Comparison of ENCODE assay signal across 14 cellular contexts in the genomic region with DNA sequence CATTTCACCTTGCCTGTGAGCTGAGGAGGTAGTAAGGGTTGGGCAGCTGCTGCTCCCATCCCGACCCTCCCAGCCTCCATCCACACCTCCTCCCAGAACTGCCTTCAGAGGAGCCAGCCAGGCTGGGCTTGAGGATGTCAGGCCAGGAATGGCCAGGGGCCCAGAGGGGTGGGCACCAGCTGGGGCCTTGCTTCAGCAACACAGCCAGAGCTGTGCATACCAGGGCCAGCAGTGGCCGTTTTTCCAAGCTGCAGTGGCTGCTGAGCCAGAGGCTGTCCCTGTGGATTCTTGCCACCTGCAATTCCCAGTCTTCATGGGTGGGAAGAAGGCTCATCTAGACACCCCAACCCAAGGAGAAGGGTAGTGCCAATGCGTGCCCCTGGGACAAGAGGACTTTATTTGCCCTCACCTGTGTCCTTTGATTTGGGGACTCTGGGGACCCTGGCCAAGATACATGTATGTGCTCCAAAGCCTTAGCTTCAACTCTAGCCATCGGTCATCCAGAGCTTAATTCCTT.
"Had no signal": no experiment of that assay in that cellular context is flagged by ENCODE, and none has a peak within 500 bp of the region (broad histone marks: within the 10 kb centered on the region; RNA-seq: fewer than 3 reads in every experiment).

No MANE protein-coding gene starts in this region.

- H2AFZ ChIP-seq: neural progenitor cell, parathyroid adenoma had no signal

- H3K36me3 ChIP-seq: heart left ventricle, neural progenitor cell, tibial artery had no signal

- H3K27ac ChIP-seq: heart left ventricle, neural progenitor cell, parathyroid adenoma, skin epidermis, tibial artery had no signal

- H3K9ac ChIP-seq: neural progenitor cell, parathyroid adenoma had no signal

- H3K4me1 ChIP-seq: parathyroid adenoma had no signal

- DNase-seq: activated CD4-positive, alpha-beta T cell treated with anti-CD3 and anti-CD28 coated beads, Interleukin-2, amount 10 ng/mL, durations not matched to agents 7 days and 5 days; activated CD4-positive, CD25-positive, alpha-beta regulatory T cell; activated naive CD4-positive, alpha-beta T cell treated with anti-CD3 and anti-CD28 coated beads, Interleukin-2, amount 50 U/mL, for 16 hours; activated T-cell treated with anti-CD3 and anti-CD28 coated beads, Interleukin-2, amount 50 U/mL, for 1 hour; heart left ventricle; left ventricle myocardium superior; retina; stimulated activated CD4-positive, alpha-beta T cell treated with anti-CD3 and anti-CD28 coated beads, Interleukin-4, amount 100 ng/mL, for 4 hours; T-helper 2 cell; tibial artery had no signal

- H3K4me3 ChIP-seq: dorsolateral prefrontal cortex, heart left ventricle, neural progenitor cell, skin epidermis, tibial artery had no signal

- ATAC-seq: left ventricle myocardium superior had no signal

- H3K9me3 ChIP-seq: tibial artery had no signal

- H3K4me2 ChIP-seq: neural progenitor cell had no signal

- H3K79me2 ChIP-seq: parathyroid adenoma had no signal

- H3K27me3 ChIP-seq: neural progenitor cell had no signal
